ENCODE assay signal across 8 cellular contexts in genomic region chr10:117375360-117376147, GRCh38. TPM values are rescaled to one million over a fixed set of nuclear protein-coding genes. Genes with fewer than 3 reads are reported as not detected.
DNase-seq lines count a peak whose midpoint lies in the region; ATAC-seq and TF ChIP-seq lines count a peak whose summit lies in the region.

Gene PDZD8, minus strand, starts transcription at chr10:117375440. Its CDS starts 213 bp downstream, at chr10:117375227.

- DNase-seq in EL (peak; percentile 92), GOT3 (lab: John Stamatoyannopoulos, UW) (peak; percentile 78), LNCaP clone FGC (ENCODE audit: low read depth) (peak; percentile 63), SHP77 (lab: John Stamatoyannopoulos, UW) (peak; percentile 80 to 87), fibroblast of pulmonary artery (ENCODE audit: low read depth) (peak; percentile 94)
- DNase-seq in activated effector memory CD4-positive, alpha-beta T cell treated with Interleukin-2 at 50 U/mL for 16 hours, result peak; percentile 87
- peak; percentile 93 for DNase-seq in natural killer cell treated with Interleukin-12 subunit alpha and Interleukin-12 subunit beta and Interleukin-15 and Interleukin-18, amount 100 ng/mL, for 72 hours (ENCODE audit: low spot score)
- peak; percentile 95 for DNase-seq in stimulated activated naive CD8-positive, alpha-beta T cell treated with anti-CD3 and anti-CD28 coated beads, Interleukin-15, Interleukin-2, amounts not matched to agents 100 U/mL and 50 U/mL, for 24 hours

- H3K27ac Mint-ChIP-seq in natural killer cell treated with Interleukin-12 subunit alpha and Interleukin-12 subunit beta and Interleukin-15 and Interleukin-18, amount 100 ng/mL, for 72 hours, result peak within 1 kb of the TSS; percentile 75 to 77

- no peaks in the 10 kb centered on the region for H3K9me3 Mint-ChIP-seq in natural killer cell treated with Interleukin-12 subunit alpha and Interleukin-12 subunit beta and Interleukin-15 and Interleukin-18, amount 100 ng/mL, for 72 hours

- peaks cover 15 to 25% of the 10 kb centered on the region in 2 donors for H3K4me1 Mint-ChIP-seq in natural killer cell treated with Interleukin-12 subunit alpha and Interleukin-12 subunit beta and Interleukin-15 and Interleukin-18, amount 100 ng/mL, for 72 hours (ENCODE audit: low read depth in 2 of 2)

- H3K4me3 ChIP-seq in LNCaP clone FGC (ENCODE audit: low read depth, low read length) (peak within 1 kb of the TSS; percentile 84), fibroblast of pulmonary artery (replicated peaks; ENCODE audit: low read depth, low read length) (peak within 1 kb of the TSS; percentile 84)

- peaks cover 15 to 31% of the 10 kb centered on the region in 2 donors for H3K27me3 Mint-ChIP-seq in natural killer cell treated with Interleukin-12 subunit alpha and Interleukin-12 subunit beta and Interleukin-15 and Interleukin-18, amount 100 ng/mL, for 72 hours

- ATAC-seq in natural killer cell treated with Interleukin-12 subunit alpha and Interleukin-12 subunit beta and Interleukin-15 and Interleukin-18, amount 100 ng/mL, for 72 hours, result peak; percentile 95 to 96
- ATAC-seq in stimulated activated naive CD8-positive, alpha-beta T cell treated with anti-CD3 and anti-CD28 coated beads, Interleukin-15, Interleukin-2, amounts not matched to agents 100 U/mL and 50 U/mL, for 24 hours, result peak; percentile 90

- no peak for TF ChIP-seq CTCF in LNCaP clone FGC (IDR thresholded peaks at IDR 0.05; ENCODE audit: control insufficient read depth, extremely low read depth, insufficient read depth)
- TF ChIP-seq CTCF in fibroblast of pulmonary artery (IDR thresholded peaks at IDR 0.05; ENCODE audit: low read length, missing control alignments), result no peak

- H3K36me3 Mint-ChIP-seq in natural killer cell treated with Interleukin-12 subunit alpha and Interleukin-12 subunit beta and Interleukin-15 and Interleukin-18, amount 100 ng/mL, for 72 hours, result no peaks in the 10 kb centered on the region

- peak within 1 kb of the TSS; percentile 92 for H3K4me3 Mint-ChIP-seq in natural killer cell treated with Interleukin-12 subunit alpha and Interleukin-12 subunit beta and Interleukin-15 and Interleukin-18, amount 100 ng/mL, for 72 hours

RNA-seq across cellular contexts. Expression of gene PDZD8, which starts in this region (rescaled TPM):
- total RNA-seq in natural killer cell treated with Interleukin-12 subunit alpha and Interleukin-12 subunit beta and Interleukin-15 and Interleukin-18, amount 100 ng/mL, for 72 hours, result 10 to 100 TPM; 26.0 to 39.5 TPM

Comparison
In these comparisons a context has a peak if more than half of its experiments do, and no peak if none do; other contexts are left out.
1. Peak in every context shown above with its lines: DNase-seq, ATAC-seq and H3K4me3 ChIP-seq.